26 cellular contexts compared by ENCODE assay signal in the genomic region with DNA sequence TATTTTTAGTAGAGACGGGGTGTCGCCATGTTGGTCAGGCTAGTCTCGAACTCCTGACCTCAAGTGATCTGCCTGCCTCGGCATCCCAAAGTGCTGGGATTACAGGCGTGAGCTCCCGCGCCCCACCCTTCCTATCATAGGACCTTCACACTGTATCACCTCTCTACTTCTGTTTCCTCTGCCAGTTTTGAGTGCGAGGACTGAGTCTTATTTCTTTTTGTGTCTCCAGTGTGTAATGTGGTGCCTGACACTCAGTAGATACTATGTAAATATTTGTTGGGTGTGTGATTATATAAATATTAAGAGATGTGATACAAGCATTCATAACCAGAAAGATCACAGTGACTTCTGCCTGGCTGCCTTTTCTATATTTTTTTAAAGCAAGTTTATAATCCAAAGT. TPM values are rescaled to one million over a fixed set of nuclear protein-coding genes. Genes with fewer than 3 reads are reported as not detected.
DNase-seq lines count a peak whose midpoint lies in the region; ATAC-seq, FAIRE-seq and TF ChIP-seq lines count a peak whose summit lies in the region.
"Had no signal": no experiment of that assay in that cellular context is flagged by ENCODE, and none has a peak within 500 bp of the region (broad histone marks: within the 10 kb centered on the region; RNA-seq: fewer than 3 reads in every experiment).

No MANE protein-coding gene starts in this region.

- POLR2A ChIA-PET in activated CD4-positive, alpha-beta T cell treated with anti-CD3 and anti-CD28 coated beads for 36 hours (lab: Charles Lee) = interaction anchor here (1.0 to 1.4 kb wide), 2 partner anchors 9 to 69 kb away, joined by 4 to 8 read pairs; no protein-coding TSS in a partner anchor
- POLR2A ChIA-PET in A549 (lab: Yijun Ruan, JAX) (no interaction called here), T-cell (lab: Charles Lee) (interaction anchor here (0.6 to 0.7 kb wide), 2 partner anchors 68 to 902 kb away, joined by 4 to 7 read pairs; no protein-coding TSS in a partner anchor)

- 37% methylated on average over 8 of the region's 8 CpGs for WGBS in A549 (ENCODE audit: missing lambda C conversion rate)

- no peaks in the 10 kb centered on the region for H3K36me3 ChIP-seq in BE2C
- H3K36me3 ChIP-seq: adrenal gland, gastrocnemius medialis, neural progenitor cell, right lobe of liver, tibial artery had no signal

- no peaks in the 10 kb centered on the region for H3K9me3 Mint-ChIP-seq in activated CD4-positive, alpha-beta T cell treated with anti-CD3 and anti-CD28 coated beads for 36 hours (ENCODE audit: low read depth)
- H3K9me3 Mint-ChIP-seq in T-cell = no peaks in the 10 kb centered on the region
- H3K9me3 Mint-ChIP-seq: neural progenitor cell; stimulated activated naive B cell treated with anti-CD40 and anti-IgM and Interleukin-4, amounts not matched to agents 10 μg/mL and 1 μg/mL and 100 μg/mL, for 72 hours had no signal

- no peaks in the 10 kb centered on the region for H3K9me3 ChIP-seq in A549
- H3K9me3 ChIP-seq in BE2C = no peaks in the 10 kb centered on the region
- H3K9me3 ChIP-seq: gastrocnemius medialis, right lobe of liver, tibial artery had no signal

- H3K4me2 ChIP-seq in A549 = peak overlapping the region; percentile 54
- H3K4me2 ChIP-seq: neural progenitor cell had no signal

- H3K27ac ChIP-seq in A549 (peak overlapping the region; percentile 2 to 53; a peak in 3 of 6 replicates), coronary artery (no peak overlapping the region)
- H3K27ac ChIP-seq: adrenal gland, gastrocnemius medialis, HL-60, neural progenitor cell, right lobe of liver, tibial artery had no signal

- no peaks in the 10 kb centered on the region for H3K27me3 ChIP-seq in BE2C
- H3K27me3 ChIP-seq: adrenal gland, gastrocnemius medialis, right lobe of liver, tibial artery had no signal

- CTCF ChIA-PET in activated CD4-positive, alpha-beta T cell treated with anti-CD3 and anti-CD28 coated beads for 36 hours (lab: Charles Lee) = interaction anchor here (0.5 to 3.3 kb wide), 10 partner anchors 9 to 266 kb away, joined by 3 to 15 read pairs (median 3); no protein-coding TSS in a partner anchor
- CTCF ChIA-PET in A549 (lab: Yijun Ruan, JAX) (interaction anchor here (0.8 to 2.5 kb wide), 12 partner anchors 9 to 313 kb away, joined by 3 to 8 read pairs (median 4); no protein-coding TSS in a partner anchor), T-cell (lab: Charles Lee) (interaction anchor here in 1 of 2 donors (1.0 to 1.7 kb wide), 2 partner anchors 13 to 109 kb away, joined by 4 to 5 read pairs; no protein-coding TSS in a partner anchor)

- no peak for TF ChIP-seq POLR2A in A549 (IDR thresholded peaks at IDR 0.05; ENCODE audit: low read length)

- no peak for FAIRE-seq in A549 (lab: Jason Lieb, UNC)
- FAIRE-seq: GM19239 had no signal

- TF ChIP-seq EP300 in A549 (IDR thresholded peaks at IDR 0.05) = no peak

- H3K27ac Mint-ChIP-seq in activated CD4-positive, alpha-beta T cell treated with anti-CD3 and anti-CD28 coated beads for 36 hours = peak overlapping the region; percentile 87
- H3K27ac Mint-ChIP-seq in T-cell = peak overlapping the region; percentile 29 to 75
- H3K27ac Mint-ChIP-seq: brain, neural progenitor cell had no signal

- peaks cover 96% of the 10 kb centered on the region for H3K4me1 Mint-ChIP-seq in activated CD4-positive, alpha-beta T cell treated with anti-CD3 and anti-CD28 coated beads for 36 hours
- H3K4me1 Mint-ChIP-seq in T-cell = peaks cover 86 to 94% (median 89%) of the 10 kb centered on the region in 3 donors
- H3K4me1 Mint-ChIP-seq: stimulated activated naive B cell treated with anti-CD40 and anti-IgM and Interleukin-4, amounts not matched to agents 10 μg/mL and 1 μg/mL and 100 μg/mL, for 72 hours had no signal

- H3K4me3 Mint-ChIP-seq in activated CD4-positive, alpha-beta T cell treated with anti-CD3 and anti-CD28 coated beads for 36 hours = peak overlapping the region; percentile 43
- H3K4me3 Mint-ChIP-seq in T-cell = peak overlapping the region in 1 of 3 donors; percentile 61
- H3K4me3 Mint-ChIP-seq: brain; neural progenitor cell; stimulated activated naive B cell treated with anti-CD40 and anti-IgM and Interleukin-4, amounts not matched to agents 10 μg/mL and 1 μg/mL and 100 μg/mL, for 72 hours had no signal

- TF ChIP-seq CTCF in A549 (IDR thresholded peaks at IDR 0.05) = no peak
- TF ChIP-seq CTCF in coronary artery (IDR thresholded peaks at IDR 0.05) = no peak
- TF ChIP-seq CTCF in BE2C (IDR thresholded peaks at IDR 0.05; ENCODE audit: low read depth, low read length) = no peak

- no peak for DNase-seq in activated CD4-positive, alpha-beta T cell treated with anti-CD3 and anti-CD28 coated beads for 36 hours
- DNase-seq in activated CD4-positive, alpha-beta T cell treated with anti-CD3 and anti-CD28 coated beads for 1 hour = no peak
- peak in 1 of 2 experiments; percentile 37 for DNase-seq in A549 (ENCODE audit: low read depth in 1 of 2, low spot score in 1 of 2)
- DNase-seq in T-cell = no peak
- DNase-seq in left colon = no peak
- DNase-seq in coronary artery (ENCODE audit: low spot score) = no peak
- no peak for DNase-seq in posterior vena cava (ENCODE audit: low spot score)
- DNase-seq in BE2C = no peak
- DNase-seq: activated CD8-positive, alpha-beta memory T cell treated with anti-CD3 and anti-CD28 coated beads for 24 hours; adrenal gland; cerebellar nuclear complex; DMS79; gastrocnemius medialis; GF-D8; NCI-H1417 treated with DMSO at 0.1 percent for 48 hours; OCI-M1; posterior cingulate gyrus; right lobe of liver; stimulated activated CD4-positive, alpha-beta T cell treated with anti-CD3 and anti-CD28 coated beads, Interleukin-4, amount 100 ng/mL, for 24 hours; stimulated activated naive B cell treated with anti-CD40 and anti-IgM and Interleukin-4, amounts not matched to agents 10 μg/mL and 1 μg/mL and 100 μg/mL, for 72 hours; T-helper 9 cell; tibial artery had no signal

- intact Hi-C loops in activated CD4-positive, alpha-beta T cell treated with anti-CD3 and anti-CD28 coated beads for 36 hours (cut with DNase I, micrococcal nuclease) = loop anchor here in 1 of 2 experiments (5.0 kb wide), 1 partner anchor 34 kb away; no protein-coding TSS in a partner anchor
- intact Hi-C loops in left colon (cut with DNase I, micrococcal nuclease) = loop anchor here in 1 of 2 donors (10.0 kb wide), 1 partner anchor 102 kb away; no protein-coding TSS in a partner anchor
- intact Hi-C loops in posterior vena cava (cut with DNase I) = no loop called here

- H3K27me3 Mint-ChIP-seq in activated CD4-positive, alpha-beta T cell treated with anti-CD3 and anti-CD28 coated beads for 36 hours = no peaks in the 10 kb centered on the region
- H3K27me3 Mint-ChIP-seq in T-cell = no peaks in the 10 kb centered on the region
- H3K27me3 Mint-ChIP-seq: brain had no signal

- peaks cover 62% of the 10 kb centered on the region for H3K36me3 Mint-ChIP-seq in activated CD4-positive, alpha-beta T cell treated with anti-CD3 and anti-CD28 coated beads for 36 hours (ENCODE audit: low read depth)
- H3K36me3 Mint-ChIP-seq in T-cell = peaks cover 38% of the 10 kb centered on the region

- H3K4me1 ChIP-seq in A549 = peaks cover 35% of the 10 kb centered on the region
- H3K4me1 ChIP-seq in BE2C = peaks cover 16% of the 10 kb centered on the region
- H3K4me1 ChIP-seq: right lobe of liver had no signal

- ATAC-seq in activated CD4-positive, alpha-beta T cell treated with anti-CD3 and anti-CD28 coated beads for 36 hours = no peak
- peak in 1 of 2 experiments; percentile 51; a peak in 3 of 6 replicates for ATAC-seq in A549
- no peak for ATAC-seq in T-cell (replicated peaks in 1 of 4)
- peak; percentile 68 for ATAC-seq in left colon
- ATAC-seq: right lobe of liver; stimulated activated naive B cell treated with anti-CD40 and anti-IgM and Interleukin-4, amounts not matched to agents 10 μg/mL and 1 μg/mL and 100 μg/mL, for 72 hours had no signal

- H3K4me3 ChIP-seq in A549 = no peak overlapping the region
- no peak overlapping the region for H3K4me3 ChIP-seq in coronary artery
- H3K4me3 ChIP-seq in BE2C (ENCODE audit: low read depth, low read length) = no peak overlapping the region
- H3K4me3 ChIP-seq: adrenal gland, gastrocnemius medialis, neural progenitor cell, right lobe of liver, tibial artery had no signal

- no peak for TF ChIP-seq RAD21 in A549 (conservative IDR thresholded peaks at IDR 0.05 in 1 of 2, IDR thresholded peaks at IDR 0.05 in 1 of 2)

TF ChIP-seq in A549, 52 proteins besides CTCF, POLR2A, EP300 and RAD21:
- no peak for TF ChIP-seq MYC (IDR thresholded peaks at IDR 0.05; ENCODE audit: borderline replicate concordance, low read length)

RNA-seq across cellular contexts. Expression of a gene that starts 10.5 kb away (rescaled TPM):
- total RNA-seq in activated CD4-positive, alpha-beta T cell treated with anti-CD3 and anti-CD28 coated beads for 36 hours = 10 to 100 TPM; 73.3 to 77.0 TPM
- polyA plus RNA-seq in A549 (2011; rRNA removed) (65.0 and 79.7 TPM in 2 replicates), A549 (2017; fragmentation: RNase III; extraction: RNeasy Plus Mini Kit Qiagen cat#74134 plus additional on column Dnase treatment) (28.1 to 28.8 TPM (median 28.1 TPM) in 3 replicates)
- polyA plus RNA-seq in A549 (2012; cell fraction: cytosol; rRNA removed) = 22.5 and 28.8 TPM in 2 replicates
- 33.6 and 40.4 TPM in 2 replicates for polyA plus RNA-seq in A549 (2012; cell fraction: nucleus; rRNA removed)
- 66.8 and 80.3 TPM in 2 replicates for polyA minus RNA-seq in A549 (2011; rRNA and poly(A)+ RNA removed)
- total RNA-seq in T-cell (100 to 1,000 TPM in 2 of 5 donors, 10 to 100 TPM in 3; 75.9 to 128 (median 82.0) TPM), left colon (10 to 100 TPM; 43.0 to 53.0 TPM), posterior vena cava (10 to 100 TPM; 10.9 to 12.4 TPM)
- 38.2 TPM for polyA plus RNA-seq in BE2C (2012; ENCODE audit: insufficient read depth, insufficient read length, low read depth)

Comparison
In these comparisons a context has a peak if more than half of its experiments do, and no peak if none do; other contexts are left out.
1. H3K27ac ChIP-seq: peak in A549 (2 of 2); none in coronary artery (0 of 2).